In genomic region chr2:12870692-12871091, GRCh38 we compare ENCODE assay signal across 17 cellular contexts.
DNase-seq lines count a peak whose midpoint lies in the region; ATAC-seq, FAIRE-seq and TF ChIP-seq lines count a peak whose summit lies in the region.
"Had no signal": no experiment of that assay in that cellular context is flagged by ENCODE, and none has a peak within 500 bp of the region (broad histone marks: within the 10 kb centered on the region; RNA-seq: fewer than 3 reads in every experiment).

No MANE protein-coding gene starts in this region.

- CTCF ChIA-PET in activated CD4-positive, alpha-beta memory T cell treated with anti-CD3 and anti-CD28 coated beads, Interleukin-2, amount 10 ng/mL, durations not matched to agents 7 days and 5 days (lab: Charles Lee): no interaction called here

- no peaks in the 10 kb centered on the region for H3K4me1 Mint-ChIP-seq in activated CD4-positive, alpha-beta memory T cell treated with anti-CD3 and anti-CD28 coated beads, Interleukin-2, amount 10 ng/mL, durations not matched to agents 7 days and 5 days
- H3K4me1 Mint-ChIP-seq in natural killer cell: no peaks in the 10 kb centered on the region
- H3K4me1 Mint-ChIP-seq: CD14-positive monocyte had no signal

- ATAC-seq in Right ventricle myocardium superior (ENCODE audit: poor library complexity): no peak
- ATAC-seq in HG03520 (IDR thresholded peaks at IDR 0.05; ENCODE audit: unreplicated experiment): no peak
- ATAC-seq in natural killer cell: no peak
- ATAC-seq: A549; CD8-positive, alpha-beta T cell had no signal

- no peaks in the 10 kb centered on the region for H3K9me1 ChIP-seq in keratinocyte (ENCODE audit: control insufficient read depth, extremely low read depth, insufficient read depth, low read length)

- POLR2A ChIA-PET in activated CD4-positive, alpha-beta memory T cell treated with anti-CD3 and anti-CD28 coated beads, Interleukin-2, amount 10 ng/mL, durations not matched to agents 7 days and 5 days (lab: Charles Lee): no interaction called here

- H3K27ac ChIP-seq in right atrium auricular region: no peak overlapping the region
- H3K27ac ChIP-seq in keratinocyte (ENCODE audit: control insufficient read depth, insufficient read depth, low read length): no peak overlapping the region
- H3K27ac ChIP-seq: A549 had no signal

- peaks cover 5% of the 10 kb centered on the region for H3K36me3 Mint-ChIP-seq in activated CD4-positive, alpha-beta memory T cell treated with anti-CD3 and anti-CD28 coated beads, Interleukin-2, amount 10 ng/mL, durations not matched to agents 7 days and 5 days (ENCODE audit: low read depth)
- peaks cover 8% of the 10 kb centered on the region for H3K36me3 Mint-ChIP-seq in natural killer cell
- H3K36me3 Mint-ChIP-seq: CD14-positive monocyte; CD8-positive, alpha-beta T cell had no signal

- peak; percentile 67 for DNase-seq in right atrium auricular region (ENCODE audit: low spot score)
- no peak for DNase-seq in Right ventricle myocardium superior
- DNase-seq in bronchial epithelial cell (ENCODE audit: low read depth): peak; percentile 62
- DNase-seq in fibroblast of mammary gland (ENCODE audit: low read depth): peak; percentile 49
- DNase-seq in keratinocyte (ENCODE audit: low read depth, low spot score): no peak
- DNase-seq in activated CD4-positive, alpha-beta memory T cell treated with anti-CD3 and anti-CD28 coated beads, Interleukin-2, amount 10 ng/mL, durations not matched to agents 7 days and 5 days: no peak
- no peak for DNase-seq in natural killer cell
- DNase-seq: Caco-2; CD8-positive, alpha-beta T cell; DND-41; GDM1; GOT3; H9 had no signal

- H3K4me1 ChIP-seq in right atrium auricular region: no peaks in the 10 kb centered on the region
- no peaks in the 10 kb centered on the region for H3K4me1 ChIP-seq in keratinocyte (ENCODE audit: control insufficient read depth, extremely low read depth, insufficient read depth, low read length)
- H3K4me1 ChIP-seq: A549, Caco-2 had no signal

- no peak overlapping the region for H3K27ac Mint-ChIP-seq in activated CD4-positive, alpha-beta memory T cell treated with anti-CD3 and anti-CD28 coated beads, Interleukin-2, amount 10 ng/mL, durations not matched to agents 7 days and 5 days
- no peak overlapping the region for H3K27ac Mint-ChIP-seq in natural killer cell
- H3K27ac Mint-ChIP-seq: CD14-positive monocyte; CD8-positive, alpha-beta T cell; H9 had no signal

- H3K9ac ChIP-seq in keratinocyte (ENCODE audit: control insufficient read depth, extremely low read depth, insufficient read depth, low read length): no peak overlapping the region

- H4K20me1 ChIP-seq in keratinocyte (ENCODE audit: control insufficient read depth, extremely low read depth, insufficient read depth, low read length): no peaks in the 10 kb centered on the region

- peaks cover 2% of the 10 kb centered on the region for H3K9me3 Mint-ChIP-seq in activated CD4-positive, alpha-beta memory T cell treated with anti-CD3 and anti-CD28 coated beads, Interleukin-2, amount 10 ng/mL, durations not matched to agents 7 days and 5 days
- H3K9me3 Mint-ChIP-seq in natural killer cell: no peaks in the 10 kb centered on the region

- H3K4me2 ChIP-seq in keratinocyte (ENCODE audit: control insufficient read depth, extremely low read depth, insufficient read depth, low read depth, low read length): no peak overlapping the region
- H3K4me2 ChIP-seq: A549 had no signal

- FAIRE-seq in bronchial epithelial cell (lab: Jason Lieb, UNC) (no peak), keratinocyte (lab: Jason Lieb, UNC) (peak; percentile 23)
- FAIRE-seq: A549, GM12892 had no signal

- H3K9me3 ChIP-seq in right atrium auricular region: no peaks in the 10 kb centered on the region
- H3K9me3 ChIP-seq in keratinocyte (ENCODE audit: control insufficient read depth, low read depth, low read length): no peaks in the 10 kb centered on the region
- H3K9me3 ChIP-seq: A549 had no signal

- dilution Hi-C loops in keratinocyte (cut with MboI; ENCODE audit: extremely low pct_ligation_motif_present, low sequenced_read_pairs): no loop called here

- H3K27me3 Mint-ChIP-seq in activated CD4-positive, alpha-beta memory T cell treated with anti-CD3 and anti-CD28 coated beads, Interleukin-2, amount 10 ng/mL, durations not matched to agents 7 days and 5 days: peaks cover 10% of the 10 kb centered on the region
- H3K27me3 Mint-ChIP-seq in natural killer cell (ENCODE audit: low read depth in 2 of 2): peaks cover 5 to 8% of the 10 kb centered on the region in 2 donors

- no peaks in the 10 kb centered on the region for H3K36me3 ChIP-seq in right atrium auricular region
- no peaks in the 10 kb centered on the region for H3K36me3 ChIP-seq in bronchial epithelial cell (ENCODE audit: control insufficient read depth, insufficient read depth, low read length)
- H3K36me3 ChIP-seq in keratinocyte (ENCODE audit: control insufficient read depth in 2 of 2, extremely low read depth in 1 of 2, insufficient read depth in 2 of 2, low read length in 2 of 2): no peaks in the 10 kb centered on the region

- H3K4me3 Mint-ChIP-seq in activated CD4-positive, alpha-beta memory T cell treated with anti-CD3 and anti-CD28 coated beads, Interleukin-2, amount 10 ng/mL, durations not matched to agents 7 days and 5 days: no peak overlapping the region
- no peak overlapping the region for H3K4me3 Mint-ChIP-seq in natural killer cell
- H3K4me3 Mint-ChIP-seq: CD14-positive monocyte; CD8-positive, alpha-beta T cell; H9 had no signal

- H3K79me2 ChIP-seq in keratinocyte (ENCODE audit: control insufficient read depth, insufficient read depth, low read length): no peaks in the 10 kb centered on the region

- no peak overlapping the region for H2AFZ ChIP-seq in keratinocyte (ENCODE audit: control insufficient read depth, low read length)

- H3K4me3 ChIP-seq in right atrium auricular region (no peak overlapping the region), bronchial epithelial cell (ENCODE audit: low read depth, low read length) (no peak overlapping the region), fibroblast of mammary gland (ENCODE audit: control insufficient read depth, low read depth, low read length) (no peak overlapping the region), keratinocyte (ENCODE audit: control insufficient read depth in 2 of 3, extremely low read depth in 1 of 3, insufficient read depth in 2 of 3, low read depth in 1 of 3, low read length in 3 of 3) (no peak overlapping the region)
- H3K4me3 ChIP-seq: A549 had no signal

- H3K27me3 ChIP-seq in right atrium auricular region (no peaks in the 10 kb centered on the region), bronchial epithelial cell (ENCODE audit: control insufficient read depth, insufficient read depth, low read length) (no peaks in the 10 kb centered on the region), keratinocyte (ENCODE audit: control insufficient read depth, extremely low read depth, insufficient read depth, low read length) (no peaks in the 10 kb centered on the region)

- intact Hi-C loops in Right ventricle myocardium superior (cut with DNase I): no loop called here
- intact Hi-C loops in natural killer cell (cut with micrococcal nuclease): no loop called here

- TF ChIP-seq CTCF in right atrium auricular region (IDR thresholded peaks at IDR 0.05) (no peak), bronchial epithelial cell (IDR thresholded peaks at IDR 0.05; ENCODE audit: insufficient read depth, low read length, severe bottlenecking) (no peak), fibroblast of mammary gland (conservative IDR thresholded peaks at IDR 0.05; ENCODE audit: control insufficient read depth, insufficient read depth, low read depth, low read length) (no peak), keratinocyte (optimal IDR thresholded peaks at IDR 0.05 in 1 of 3, IDR thresholded peaks at IDR 0.05 in 1 of 3, conservative IDR thresholded peaks at IDR 0.05 in 1 of 3; ENCODE audit: extremely low read depth in 1 of 3, insufficient read depth in 2 of 3, low read length in 3 of 3) (no peak), natural killer cell (IDR thresholded peaks at IDR 0.05) (no peak)

Comparison
In these comparisons a context has a peak if more than half of its experiments do, and no peak if none do; other contexts are left out.
1. DNase-seq: peak in right atrium auricular region (single experiment), bronchial epithelial cell (single experiment) and fibroblast of mammary gland (single experiment); none in Right ventricle myocardium superior (single experiment), keratinocyte (single experiment), activated CD4-positive, alpha-beta memory T cell treated with anti-CD3 and anti-CD28 coated beads, Interleukin-2, amount 10 ng/mL, durations not matched to agents 7 days and 5 days (single experiment) and natural killer cell (single experiment).